ENCODE assay signal across 1 cellular context in genomic region chr16:82033006-82033405, GRCh38.
TF ChIP-seq lines count a peak whose summit lies in the region.

No MANE protein-coding gene starts in this region.

TF ChIP-seq in IMR-90, 13 proteins besides CTCF, POLR2A, EP300 and RAD21:
- TF ChIP-seq CHD1 (IDR thresholded peaks at IDR 0.05; ENCODE audit: low read depth, low read length), result no peak
- no peak for TF ChIP-seq USF2 (IDR thresholded peaks at IDR 0.05; ENCODE audit: low read depth, low read length)
- no peak for TF ChIP-seq RCOR1 (IDR thresholded peaks at IDR 0.05; ENCODE audit: insufficient replicate concordance, low read length)
- TF ChIP-seq BHLHE40 (IDR thresholded peaks at IDR 0.05; ENCODE audit: low read depth, low read length), result no peak
- TF ChIP-seq MAZ (IDR thresholded peaks at IDR 0.05; ENCODE audit: borderline replicate concordance, low read depth, low read length), result no peak
- no peak for TF ChIP-seq RFX5 (IDR thresholded peaks at IDR 0.05; ENCODE audit: low read depth, low read length)
- no peak for TF ChIP-seq SMC3 (IDR thresholded peaks at IDR 0.05; ENCODE audit: low read depth, low read length)
- TF ChIP-seq FOS (IDR thresholded peaks at IDR 0.05; ENCODE audit: low read depth, low read length), result no peak
- TF ChIP-seq MXI1 (IDR thresholded peaks at IDR 0.05; ENCODE audit: borderline replicate concordance, low read depth, low read length), result no peak
- no peak for TF ChIP-seq MAFK (IDR thresholded peaks at IDR 0.05; ENCODE audit: low read depth, low read length)
- TF ChIP-seq ELK1 (IDR thresholded peaks at IDR 0.05; ENCODE audit: borderline replicate concordance, low read depth, low read length), result no peak
- TF ChIP-seq CEBPB (IDR thresholded peaks at IDR 0.05; ENCODE audit: low read depth, low read length), result no peak
- no peak for TF ChIP-seq NFE2L2 (IDR thresholded peaks at IDR 0.05; ENCODE audit: low read depth, low read length)
